Comparison of ENCODE assay signal across 8 cellular contexts in genomic region chr6:133888931-133889556, GRCh38. TPM values are rescaled to one million over a fixed set of nuclear protein-coding genes. Genes with fewer than 3 reads are reported as not detected.
A peak's percentile ranks its signal among the peaks of the same experiment; 100 is the strongest.
DNase-seq lines count a peak whose midpoint lies in the region; ATAC-seq, FAIRE-seq and TF ChIP-seq lines count a peak whose summit lies in the region.

Gene TCF21, plus strand, starts transcription at chr6:133889113. Its CDS starts 285 bp downstream, at chr6:133889398.

- no peaks in the 10 kb centered on the region for H3K9me3 ChIP-seq in small intestine (ENCODE audit: control insufficient read depth, low read depth)

- 10 to 29% (median 27%) methylated on average over 22 of the region's 22 CpGs for WGBS in small intestine, 3 donors

- DNase-seq in HFFc6 (no peak), brain microvascular endothelial cell (no peak), kidney glomerular epithelial cell (lab: John Stamatoyannopoulos, UW) (peak; percentile 44), small intestine (no peak), GOT3 (lab: John Stamatoyannopoulos, UW) (no peak)

- no peak for TF ChIP-seq CTCF in HFFc6 (IDR thresholded peaks at IDR 0.05)
- TF ChIP-seq CTCF in brain microvascular endothelial cell (IDR thresholded peaks at IDR 0.05; ENCODE audit: low read depth, low read length, missing control alignments), result no peak

- no peaks in the 10 kb centered on the region for H3K9me3 Mint-ChIP-seq in HFFc6

- no peaks in the 10 kb centered on the region for H3K36me3 ChIP-seq in brain microvascular endothelial cell (replicated peaks)
- no peaks in the 10 kb centered on the region for H3K36me3 ChIP-seq in small intestine (ENCODE audit: control insufficient read depth in 2 of 2, insufficient read depth in 2 of 2, low read length in 2 of 2)

- H3K27me3 Mint-ChIP-seq in HFFc6 (ENCODE audit: insufficient read depth), result peaks cover 67% of the 10 kb centered on the region

- H3K4me1 Mint-ChIP-seq in HFFc6 (ENCODE audit: low read depth), result peaks cover 33% of the 10 kb centered on the region

- FAIRE-seq in small intestine (lab: Jason Lieb, UNC), result no peak

- no peak for ATAC-seq in GM19463 (IDR thresholded peaks at IDR 0.05; ENCODE audit: unreplicated experiment)
- ATAC-seq in HG02970 (IDR thresholded peaks at IDR 0.05; ENCODE audit: low FRiP score, unreplicated experiment), result no peak
- ATAC-seq in GM21737 (IDR thresholded peaks at IDR 0.05; ENCODE audit: unreplicated experiment), result no peak

- in situ Hi-C loops in brain microvascular endothelial cell (cut with HindIII; ENCODE audit: low pct_ligation_motif_present, low sequenced_read_pairs), result no loop called here

- H3K27ac Mint-ChIP-seq in HFFc6, result no peak within 1 kb of the TSS

- peak within 1 kb of the TSS; percentile 62 for H3K4me3 Mint-ChIP-seq in HFFc6

- H3K27me3 ChIP-seq in brain microvascular endothelial cell (replicated peaks), result peaks cover 47% of the 10 kb centered on the region
- peaks cover 4 to 11% of the 10 kb centered on the region in 2 donors for H3K27me3 ChIP-seq in small intestine (ENCODE audit: control insufficient read depth in 2 of 2, insufficient read depth in 2 of 2, low read length in 2 of 2)

- H3K4me3 ChIP-seq in brain microvascular endothelial cell (ENCODE audit: low read depth, low read length) (peak within 1 kb of the TSS; percentile 79), small intestine (ENCODE audit: low read depth in 1 of 2, low read length in 2 of 2) (peak within 1 kb of the TSS; percentile 19 to 29)

- H3K27ac ChIP-seq in brain microvascular endothelial cell (peak within 1 kb of the TSS; percentile 20), small intestine (ENCODE audit: low read depth in 1 of 2, low read length in 1 of 2) (peak within 1 kb of the TSS; percentile 30 to 90)

- H3K4me1 ChIP-seq in small intestine (ENCODE audit: control insufficient read depth in 2 of 2, insufficient read depth in 1 of 2, low read depth in 1 of 2, low read length in 1 of 2), result no peaks in the 10 kb centered on the region

- H3K36me3 Mint-ChIP-seq in HFFc6 (ENCODE audit: low read depth), result no peaks in the 10 kb centered on the region; the same call in 1 of the 2 replicates

RNA-seq across cellular contexts. Expression of gene TCF21, which starts in this region (rescaled TPM):
- total RNA-seq in HFFc6 (2021; fragmentation: NEBNext Ultra II Directional; extraction: Animal tissue kit (Norgen Biotek cat#: 25700)), result not detected
- 10 to 100 TPM in 1 of 3 donors, 1 to 10 TPM in 1, under 1 TPM in 1; 0.45 to 10.8 (median 6.9) TPM for polyA plus RNA-seq in small intestine
